In genomic region chr3:184766555-184767261, GRCh38 we compare ENCODE assay signal across 1 cellular context.
TF ChIP-seq lines count a peak whose summit lies in the region.

No MANE protein-coding gene starts in this region.

TF ChIP-seq in GM12878, 131 proteins besides CTCF, POLR2A, EP300 and RAD21:
- TF ChIP-seq CEBPB (IDR thresholded peaks at IDR 0.05; ENCODE audit: borderline replicate concordance in 1 of 2, low read depth in 2 of 2, low read length in 2 of 2), result no peak
- no peak for TF ChIP-seq NBN (IDR thresholded peaks at IDR 0.05)
- no peak for TF ChIP-seq REST (IDR thresholded peaks at IDR 0.05; ENCODE audit: low read depth, low read length)
- TF ChIP-seq MTA3 (IDR thresholded peaks at IDR 0.05; ENCODE audit: borderline replicate concordance, low read length), result no peak
- peak; percentile 66 for TF ChIP-seq PKNOX1 (IDR thresholded peaks at IDR 0.05)
TF ChIP-seq in GM12878: peak in this region for 1.
